In genomic region chr10:11899067-11899876, GRCh38 we compare ENCODE assay signal across 24 cellular contexts.
A peak's percentile ranks its signal among the peaks of the same experiment; 100 is the strongest.
DNase-seq lines count a peak whose midpoint lies in the region; ATAC-seq, FAIRE-seq and TF ChIP-seq lines count a peak whose summit lies in the region.
"Had no signal": no experiment of that assay in that cellular context is flagged by ENCODE, and none has a peak within 500 bp of the region (broad histone marks: within the 10 kb centered on the region; RNA-seq: fewer than 3 reads in every experiment).

No MANE protein-coding gene starts in this region.

- TF ChIP-seq CTCF in A549 (IDR thresholded peaks at IDR 0.05) (no peak), RWPE1 (conservative IDR thresholded peaks at IDR 0.05; ENCODE audit: low read depth) (no peak), pancreas (IDR thresholded peaks at IDR 0.05) (no peak)

- H3K4me1 ChIP-seq in A549 (peaks cover 22% of the 10 kb centered on the region), pancreas (no peaks in the 10 kb centered on the region)

- ATAC-seq in A549 (no peak), pancreas (no peak)
- ATAC-seq: activated T-helper 17 cell treated with anti-CD3 and anti-CD28 coated beads, Interleukin-2, amount 50 U/mL, for 72 hours had no signal

- WGBS in A549 (ENCODE audit: missing lambda C conversion rate): 91% methylated on average over 26 of the region's 28 CpGs
- 91 to 92% methylated on average over 28 of the region's 28 CpGs for WGBS in pancreas, 2 donors

- H3K4me2 ChIP-seq in A549: peak overlapping the region; percentile 7; the same call in 1 of the 3 replicates

- no peaks in the 10 kb centered on the region for H3K9me3 ChIP-seq in A549
- H3K9me3 ChIP-seq in pancreas: no peaks in the 10 kb centered on the region
- H3K9me3 ChIP-seq: thoracic aorta had no signal

- POLR2A ChIA-PET in A549 (lab: Yijun Ruan, JAX): no interaction called here
- POLR2A ChIA-PET in RWPE1 (lab: Yijun Ruan, JAX; ENCODE audit: low non-redundant PET): no interaction called here

- H3K27ac ChIP-seq in A549: peak overlapping the region; percentile 70 to 73; a peak in 3 of 6 replicates
- peak overlapping the region; percentile 89 for H3K27ac ChIP-seq in RWPE1
- H3K27ac ChIP-seq in epithelial cell of prostate: peak overlapping the region; percentile 88
- peak overlapping the region; percentile 67 to 80 (median 68) for H3K27ac ChIP-seq in pancreas
- H3K27ac ChIP-seq: thoracic aorta had no signal

- CTCF ChIA-PET in A549 (lab: Yijun Ruan, JAX) (no interaction called here), RWPE1 (lab: Yijun Ruan, JAX) (no interaction called here)

- TF ChIP-seq EP300 in A549 (IDR thresholded peaks at IDR 0.05): no peak

- no peak for TF ChIP-seq RAD21 in A549 (conservative IDR thresholded peaks at IDR 0.05 in 1 of 2, IDR thresholded peaks at IDR 0.05 in 1 of 2)

- H3K4me3 ChIP-seq in A549 (no peak overlapping the region), pancreas (no peak overlapping the region)
- H3K4me3 ChIP-seq: thoracic aorta had no signal

- no peaks in the 10 kb centered on the region for H3K27me3 ChIP-seq in pancreas

- FAIRE-seq in A549 (lab: Jason Lieb, UNC): no peak
- FAIRE-seq in pancreas (lab: Jason Lieb, UNC): no peak
- FAIRE-seq: astrocyte had no signal

- no peak for DNase-seq in A549 (ENCODE audit: low read depth in 1 of 2, low spot score in 1 of 2)
- DNase-seq in RWPE1 (ENCODE audit: low spot score): no peak
- DNase-seq in epithelial cell of prostate (ENCODE audit: low read depth, low spot score): no peak
- no peak for DNase-seq in pancreas
- no peak for DNase-seq in activated T-cell treated with anti-CD3 and anti-CD28 coated beads, Interleukin-2, amount 50 U/mL, for 48 hours
- DNase-seq in occipital lobe (lab: John Stamatoyannopoulos, UW): no peak
- DNase-seq in HuH-7.5 (ENCODE audit: low spot score): no peak
- DNase-seq in activated effector memory CD4-positive, alpha-beta T cell treated with Interleukin-2 at 50 U/mL for 16 hours: no peak
- DNase-seq: activated CD4-positive, alpha-beta T cell treated with anti-CD3 and anti-CD28 coated beads, Interleukin-2, amount 50 U/mL, for 4 hours; activated CD4-positive, CD25-positive, alpha-beta regulatory T cell; activated CD8-positive, alpha-beta memory T cell treated with anti-CD3 and anti-CD28 coated beads, Interleukin-2, amount 50 U/mL, for 4 hours; DMS79 treated with DMSO at 0.1 percent for 48 hours; H7; MM.1S; naive B cell; NCI-H1436; retina; SHP77 treated with DMSO at 0.1 percent for 48 hours; stimulated activated CD4-positive, alpha-beta T cell treated with anti-CD3 and anti-CD28 coated beads, Interleukin-4, amount 100 ng/mL, for 4 hours; stimulated activated naive CD4-positive, alpha-beta T cell; SW 1271 had no signal

- no peaks in the 10 kb centered on the region for H3K36me3 ChIP-seq in pancreas
- H3K36me3 ChIP-seq: thoracic aorta had no signal

- intact Hi-C loops in pancreas (cut with DNase I): no loop called here

- TF ChIP-seq POLR2A in A549 (IDR thresholded peaks at IDR 0.05; ENCODE audit: low read length): no peak

TF ChIP-seq in A549, 52 proteins besides CTCF, POLR2A, EP300 and RAD21:
- TF ChIP-seq ELK1 (IDR thresholded peaks at IDR 0.05; ENCODE audit: low read depth, low read length) (no peak), KDM1A (IDR thresholded peaks at IDR 0.05; ENCODE audit: low read depth) (no peak)
